In genomic region chr6:151147118-151147832, GRCh38 we compare ENCODE assay signal across 21 cellular contexts.
"Had no signal": no experiment of that assay in that cellular context is flagged by ENCODE, and none has a peak within 500 bp of the region (broad histone marks: within the 10 kb centered on the region; RNA-seq: fewer than 3 reads in every experiment).

No MANE protein-coding gene starts in this region.

- H3K36me3 Mint-ChIP-seq: activated naive CD4-positive, alpha-beta T cell treated with anti-CD3 and anti-CD28 coated beads, Interleukin-2, amount 50 U/mL, for 72 hours had no signal

- H3K27ac ChIP-seq: breast epithelium, epithelial cell of prostate, hepatocyte, spleen, tibial nerve had no signal

- DNase-seq: activated B cell treated with CpG ODN at 0.5 μM for 24 hours; activated CD4-positive, alpha-beta T cell treated with anti-CD3 and anti-CD28 coated beads for 36 hours; activated CD4-positive, alpha-beta T cell treated with anti-CD3 and anti-CD28 coated beads, Interleukin-2, amount 50 U/mL, for 4 hours; activated CD8-positive, alpha-beta memory T cell treated with anti-CD3 and anti-CD28 coated beads for 24 hours; activated CD8-positive, alpha-beta memory T cell treated with anti-CD3 and anti-CD28 coated beads, Interleukin-2, amount 50 U/mL, for 4 hours; activated T-cell treated with anti-CD3 and anti-CD28 coated beads, Interleukin-2, amount 50 U/mL, for 24 hours; cortex of kidney; mucosa of descending colon; retina; spleen; stimulated activated CD4-positive, alpha-beta T cell treated with anti-CD3 and anti-CD28 coated beads, Interleukin-4, amount 100 ng/mL, for 1 hour; stimulated activated naive CD4-positive, alpha-beta T cell treated with Interleukin-2 at 50 U/mL for 16 hours; T1000 had no signal

- H3K79me2 ChIP-seq: hepatocyte had no signal

- H2AFZ ChIP-seq: hepatocyte had no signal

- H3K4me3 ChIP-seq: adrenal gland, breast epithelium, hepatocyte, mucosa of descending colon, spleen, tibial nerve had no signal

- H3K9me3 Mint-ChIP-seq: activated T-cell treated with anti-CD3 and anti-CD28 coated beads, Interleukin-2, amount 50 U/mL, for 24 hours; T-helper 1 cell treated with Interleukin-12 subunit alpha and Interleukin-12 subunit beta and Interleukin-4 antibody, amounts not matched to agents 30 μg/mL and 1 μg/mL, for 36 hours had no signal

- H3K27ac Mint-ChIP-seq: activated B cell treated with CpG ODN at 0.5 μM for 24 hours; activated CD4-positive, alpha-beta T cell treated with anti-CD3 and anti-CD28 coated beads for 36 hours; activated T-cell treated with anti-CD3 and anti-CD28 coated beads, Interleukin-2, amount 50 U/mL, for 24 hours; activated T-helper 17 cell treated with anti-CD3 and anti-CD28 coated beads, Interleukin-2, amount 50 U/mL, for 72 hours; T-helper 1 cell treated with Interleukin-12 subunit alpha and Interleukin-12 subunit beta and Interleukin-4 antibody, amounts not matched to agents 30 μg/mL and 1 μg/mL, for 36 hours had no signal

- H3K9me3 ChIP-seq: adrenal gland, breast epithelium, mucosa of descending colon, spleen, tibial nerve had no signal

- H3K4me1 ChIP-seq: breast epithelium, tibial nerve had no signal

- H3K4me2 ChIP-seq: hepatocyte had no signal

- ATAC-seq: activated CD4-positive, alpha-beta T cell treated with anti-CD3 and anti-CD28 coated beads for 36 hours; activated naive CD4-positive, alpha-beta T cell treated with anti-CD3 and anti-CD28 coated beads, Interleukin-2, amount 50 U/mL, for 72 hours; activated T-helper 17 cell treated with anti-CD3 and anti-CD28 coated beads, Interleukin-2, amount 50 U/mL, for 72 hours; mucosa of descending colon had no signal

- H3K4me3 Mint-ChIP-seq: activated B cell treated with CpG ODN at 0.5 μM for 24 hours; activated CD4-positive, alpha-beta T cell treated with anti-CD3 and anti-CD28 coated beads for 36 hours; activated T-cell treated with anti-CD3 and anti-CD28 coated beads, Interleukin-2, amount 50 U/mL, for 24 hours; activated T-helper 17 cell treated with anti-CD3 and anti-CD28 coated beads, Interleukin-2, amount 50 U/mL, for 72 hours; T-helper 1 cell treated with Interleukin-12 subunit alpha and Interleukin-12 subunit beta and Interleukin-4 antibody, amounts not matched to agents 30 μg/mL and 1 μg/mL, for 36 hours had no signal

- H3K36me3 ChIP-seq: adrenal gland, breast epithelium, spleen, tibial nerve had no signal

- H3K27me3 ChIP-seq: adrenal gland, breast epithelium, hepatocyte, spleen, tibial nerve had no signal

- H3K4me1 Mint-ChIP-seq: activated B cell treated with CpG ODN at 0.5 μM for 24 hours; activated CD4-positive, alpha-beta T cell treated with anti-CD3 and anti-CD28 coated beads for 36 hours; activated T-helper 17 cell treated with anti-CD3 and anti-CD28 coated beads, Interleukin-2, amount 50 U/mL, for 72 hours had no signal
